21 cellular contexts compared by ENCODE assay signal in the genomic region with DNA sequence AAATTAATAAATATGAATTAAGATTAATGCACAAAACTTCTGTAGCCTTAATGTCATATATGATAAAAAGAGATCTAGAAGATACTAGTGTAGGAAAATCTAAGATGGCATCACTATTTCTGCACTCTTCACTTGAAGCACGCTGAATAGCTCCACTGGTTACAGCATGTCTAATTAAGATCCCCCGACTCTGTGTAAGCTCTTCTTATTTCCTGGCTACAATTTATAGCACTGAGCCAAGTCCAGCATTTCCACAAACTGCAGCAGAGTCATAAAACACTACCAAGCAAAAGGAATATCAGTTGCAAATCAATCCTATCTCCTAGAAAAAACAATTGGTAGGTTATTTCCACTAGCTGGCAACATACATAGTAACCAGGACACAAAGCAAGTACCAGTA. TPM values are rescaled to one million over a fixed set of nuclear protein-coding genes. Genes with fewer than 3 reads are reported as not detected.
DNase-seq lines count a peak whose midpoint lies in the region; ATAC-seq and TF ChIP-seq lines count a peak whose summit lies in the region.
"Had no signal": no experiment of that assay in that cellular context is flagged by ENCODE, and none has a peak within 500 bp of the region (broad histone marks: within the 10 kb centered on the region; RNA-seq: fewer than 3 reads in every experiment).

No MANE protein-coding gene starts in this region.

- H3K27me3 ChIP-seq in endodermal cell (ENCODE audit: control insufficient read depth, insufficient read depth, low read length, poor library complexity, severe bottlenecking) (no peaks in the 10 kb centered on the region), upper lobe of left lung (no peaks in the 10 kb centered on the region)
- H3K27me3 ChIP-seq: brain microvascular endothelial cell, vagina had no signal

- H3K4me3 ChIP-seq in endodermal cell (ENCODE audit: low read length) = no peak overlapping the region
- H3K4me3 ChIP-seq in upper lobe of left lung = no peak overlapping the region

- DNase-seq in T-helper 2 cell treated with Interferon-gamma antibody and Interleukin-4, amounts not matched to agents 5 μg/mL and 100 μg/mL, for 36 hours (ENCODE audit: low spot score) = no peak
- no peak for DNase-seq in T-helper 2 cell
- DNase-seq in NCI-H82 (lab: John Stamatoyannopoulos, UW) = peak; percentile 52
- DNase-seq in immature natural killer cell = no peak
- DNase-seq in superior temporal gyrus (ENCODE audit: extremely low spot score) = peak; percentile 46
- no peak for DNase-seq in endodermal cell
- DNase-seq in upper lobe of left lung = no peak
- DNase-seq: activated CD4-positive, alpha-beta T cell treated with anti-CD3 and anti-CD28 coated beads for 36 hours; activated naive CD8-positive, alpha-beta T cell treated with anti-CD3 and anti-CD28 coated beads, Interleukin-2, amount 50 U/mL, for 24 hours; brain microvascular endothelial cell; DMS 273 treated with DMSO at 0.1 percent for 48 hours; Kasumi-1; NCI-H1048; NCI-H187 treated with DMSO at 0.1 percent for 48 hours; RPMI8226; stimulated activated CD4-positive, alpha-beta T cell treated with anti-CD3 and anti-CD28 coated beads, Interleukin-12 subunit alpha, Interleukin-12 subunit beta, amount 100 ng/mL, for 4 hours had no signal

- no peak for TF ChIP-seq POLR2A in upper lobe of left lung (IDR thresholded peaks at IDR 0.05)

- no peaks in the 10 kb centered on the region for H3K27me3 Mint-ChIP-seq in T-helper 2 cell treated with Interferon-gamma antibody and Interleukin-4, amounts not matched to agents 5 μg/mL and 100 μg/mL, for 36 hours (ENCODE audit: low read depth)
- H3K27me3 Mint-ChIP-seq in immature natural killer cell (ENCODE audit: low read depth in 3 of 3) = peaks cover 0 to 6% (median 3%) of the 10 kb centered on the region in 3 donors
- no peaks in the 10 kb centered on the region for H3K27me3 Mint-ChIP-seq in endodermal cell (ENCODE audit: insufficient read depth)
- H3K27me3 Mint-ChIP-seq: activated CD4-positive, alpha-beta T cell treated with anti-CD3 and anti-CD28 coated beads for 36 hours; activated naive CD8-positive, alpha-beta T cell treated with anti-CD3 and anti-CD28 coated beads, Interleukin-2, amount 50 U/mL, for 24 hours had no signal

- no peak for TF ChIP-seq CTCF in endodermal cell (conservative IDR thresholded peaks at IDR 0.05)
- TF ChIP-seq CTCF in upper lobe of left lung (IDR thresholded peaks at IDR 0.05) = no peak

- no peak for TF ChIP-seq EP300 in upper lobe of left lung (IDR thresholded peaks at IDR 0.05)

- no peak overlapping the region for H3K27ac ChIP-seq in endodermal cell (ENCODE audit: low read depth, low read length)
- no peak overlapping the region for H3K27ac ChIP-seq in upper lobe of left lung
- H3K27ac ChIP-seq: C4-2B had no signal

- H3K4me3 Mint-ChIP-seq in T-helper 2 cell treated with Interferon-gamma antibody and Interleukin-4, amounts not matched to agents 5 μg/mL and 100 μg/mL, for 36 hours = peak overlapping the region; percentile 32
- H3K4me3 Mint-ChIP-seq in immature natural killer cell (peak overlapping the region; percentile 30 to 64 (median 49)), endodermal cell (no peak overlapping the region)

- no peaks in the 10 kb centered on the region for H3K9me3 ChIP-seq in endodermal cell (ENCODE audit: control insufficient read depth, low read length)
- H3K9me3 ChIP-seq in upper lobe of left lung = no peaks in the 10 kb centered on the region
- H3K9me3 ChIP-seq: vagina had no signal

- H3K36me3 Mint-ChIP-seq in T-helper 2 cell treated with Interferon-gamma antibody and Interleukin-4, amounts not matched to agents 5 μg/mL and 100 μg/mL, for 36 hours (ENCODE audit: low read depth) = peaks cover 30% of the 10 kb centered on the region
- H3K36me3 Mint-ChIP-seq in immature natural killer cell = no peaks in the 10 kb centered on the region
- H3K36me3 Mint-ChIP-seq in endodermal cell (ENCODE audit: low read depth) = peaks cover 17% of the 10 kb centered on the region

- H3K36me3 ChIP-seq in endodermal cell (ENCODE audit: control insufficient read depth, insufficient read depth, low read length) (peaks cover 30% of the 10 kb centered on the region), upper lobe of left lung (peaks cover 0 to 22% (median 5%) of the 10 kb centered on the region in 4 donors)

- WGBS in endodermal cell (ENCODE audit: insufficient coverage in 1 of 2, insufficient read length in 1 of 2), 2 experiments = 90 to 100% methylated on average over 2 of the region's 2 CpGs
- WGBS in upper lobe of left lung, 2 donors = 49 to 68% methylated on average over 2 of the region's 2 CpGs

- H3K4me1 ChIP-seq in endodermal cell (ENCODE audit: control insufficient read depth, insufficient read depth, low read length) (no peaks in the 10 kb centered on the region), upper lobe of left lung (peaks cover 8 to 12% (median 10%) of the 10 kb centered on the region in 4 donors)

- H3K27ac Mint-ChIP-seq in T-helper 2 cell treated with Interferon-gamma antibody and Interleukin-4, amounts not matched to agents 5 μg/mL and 100 μg/mL, for 36 hours = no peak overlapping the region
- H3K27ac Mint-ChIP-seq in immature natural killer cell (peak overlapping the region in 1 of 6 donors; percentile 28), endodermal cell (no peak overlapping the region)
- H3K27ac Mint-ChIP-seq: activated naive CD8-positive, alpha-beta T cell treated with anti-CD3 and anti-CD28 coated beads, Interleukin-2, amount 50 U/mL, for 24 hours had no signal

- no peaks in the 10 kb centered on the region for H3K9me3 Mint-ChIP-seq in T-helper 2 cell treated with Interferon-gamma antibody and Interleukin-4, amounts not matched to agents 5 μg/mL and 100 μg/mL, for 36 hours
- H3K9me3 Mint-ChIP-seq in immature natural killer cell = no peaks in the 10 kb centered on the region
- H3K9me3 Mint-ChIP-seq in endodermal cell = no peaks in the 10 kb centered on the region
- H3K9me3 Mint-ChIP-seq: activated naive CD8-positive, alpha-beta T cell treated with anti-CD3 and anti-CD28 coated beads, Interleukin-2, amount 50 U/mL, for 24 hours had no signal

- H3K4me1 Mint-ChIP-seq in T-helper 2 cell treated with Interferon-gamma antibody and Interleukin-4, amounts not matched to agents 5 μg/mL and 100 μg/mL, for 36 hours (ENCODE audit: low read depth) = peaks cover 17% of the 10 kb centered on the region
- H3K4me1 Mint-ChIP-seq in immature natural killer cell (peaks cover 16 to 28% of the 10 kb centered on the region in 2 donors), endodermal cell (peaks cover 9% of the 10 kb centered on the region)

- H3K9ac ChIP-seq in endodermal cell (ENCODE audit: extremely low read depth, low read length, poor library complexity, severe bottlenecking) = no peak overlapping the region

- no peak for ATAC-seq in upper lobe of left lung (ENCODE audit: low FRiP score in 2 of 2)
- ATAC-seq in GM18873 (IDR thresholded peaks at IDR 0.05; ENCODE audit: low FRiP score, unreplicated experiment) = no peak
- ATAC-seq: activated CD4-positive, alpha-beta T cell treated with anti-CD3 and anti-CD28 coated beads for 36 hours; activated naive CD8-positive, alpha-beta T cell treated with anti-CD3 and anti-CD28 coated beads, Interleukin-2, amount 50 U/mL, for 24 hours had no signal

RNA-seq across cellular contexts. Expression of a gene that starts 1.3 kb away (rescaled TPM):
- under 1 TPM in 2 of 3 donors, not detected in 1; 0.80 to 0.91 TPM for polyA plus RNA-seq in immature natural killer cell
- total RNA-seq in endodermal cell (10 to 100 TPM; 62.8 to 82.2 TPM), upper lobe of left lung (1 to 10 TPM; 1.4 to 4.2 (median 2.5) TPM)
- 98.1 TPM for polyA plus RNA-seq in endodermal cell (2013, experiment 1 of 2)
- 103 TPM for polyA plus RNA-seq in endodermal cell (2013, experiment 2 of 2)

RNA-seq across cellular contexts. Expression of a gene that starts 23.8 kb away (rescaled TPM):
- polyA plus RNA-seq in immature natural killer cell = 10 to 100 TPM; 26.1 to 39.3 (median 26.7) TPM
- 10 to 100 TPM; 47.9 to 69.0 TPM for total RNA-seq in endodermal cell
- polyA plus RNA-seq in endodermal cell (2013, experiment 1 of 2) = 62.5 TPM
- polyA plus RNA-seq in endodermal cell (2013, experiment 2 of 2) = 58.0 TPM
- 10 to 100 TPM; 10.1 to 40.9 (median 17.4) TPM for total RNA-seq in upper lobe of left lung

RNA-seq across cellular contexts. Expression of a gene that starts 45.3 kb away (rescaled TPM):
- polyA plus RNA-seq in immature natural killer cell = 10 to 100 TPM in 1 of 3 donors, 1 to 10 TPM in 2; 6.5 to 10.2 (median 9.0) TPM
- total RNA-seq in endodermal cell = 10 to 100 TPM; 25.0 to 31.7 TPM
- polyA plus RNA-seq in endodermal cell (2013, experiment 1 of 2) = 30.7 TPM
- 26.6 TPM for polyA plus RNA-seq in endodermal cell (2013, experiment 2 of 2)
- total RNA-seq in upper lobe of left lung = 10 to 100 TPM in 3 of 6 donors, 1 to 10 TPM in 3; 7.3 to 13.2 (median 9.9) TPM

RNA-seq across cellular contexts. Expression of a gene that starts 60.0 kb away (rescaled TPM):
- not detected for polyA plus RNA-seq in immature natural killer cell
- total RNA-seq in endodermal cell = not detected
- 0.39 TPM for polyA plus RNA-seq in endodermal cell (2013, experiment 1 of 2)
- not detected for polyA plus RNA-seq in endodermal cell (2013, experiment 2 of 2)
- not detected for total RNA-seq in upper lobe of left lung
- total RNA-seq: activated CD4-positive, alpha-beta T cell treated with anti-CD3 and anti-CD28 coated beads for 36 hours; HT-29; liver; vagina had no signal
- polyA plus RNA-seq: liver had no signal

Comparison
In these comparisons a context has a peak if more than half of its experiments do, and no peak if none do; other contexts are left out.
1. DNase-seq: peak in NCI-H82 (single experiment) and superior temporal gyrus (single experiment); none in T-helper 2 cell treated with Interferon-gamma antibody and Interleukin-4, amounts not matched to agents 5 μg/mL and 100 μg/mL, for 36 hours (single experiment), T-helper 2 cell (0 of 5), immature natural killer cell (0 of 3), endodermal cell (single experiment) and upper lobe of left lung (0 of 2).
2. RNA of a gene that starts 1.3 kb away (total RNA-seq): 62.8 to 82.2 TPM in endodermal cell; 1.4 to 4.2 TPM in upper lobe of left lung; every median in the first group is over 10 times any median in the second.